ENCODE assay signal across 1 cellular context in genomic region chr4:146442801-146443200, GRCh38.
TF ChIP-seq lines count a peak whose summit lies in the region.

No MANE protein-coding gene starts in this region.

TF ChIP-seq in SK-N-SH, 30 proteins besides CTCF, POLR2A, EP300 and RAD21 (continued from another document):
- peak; percentile 62 for TF ChIP-seq PBX3 (IDR thresholded peaks at IDR 0.05)
TF ChIP-seq in SK-N-SH: peak in this region for 3.
